ENCODE assay signal across 8 cellular contexts in the genomic region with DNA sequence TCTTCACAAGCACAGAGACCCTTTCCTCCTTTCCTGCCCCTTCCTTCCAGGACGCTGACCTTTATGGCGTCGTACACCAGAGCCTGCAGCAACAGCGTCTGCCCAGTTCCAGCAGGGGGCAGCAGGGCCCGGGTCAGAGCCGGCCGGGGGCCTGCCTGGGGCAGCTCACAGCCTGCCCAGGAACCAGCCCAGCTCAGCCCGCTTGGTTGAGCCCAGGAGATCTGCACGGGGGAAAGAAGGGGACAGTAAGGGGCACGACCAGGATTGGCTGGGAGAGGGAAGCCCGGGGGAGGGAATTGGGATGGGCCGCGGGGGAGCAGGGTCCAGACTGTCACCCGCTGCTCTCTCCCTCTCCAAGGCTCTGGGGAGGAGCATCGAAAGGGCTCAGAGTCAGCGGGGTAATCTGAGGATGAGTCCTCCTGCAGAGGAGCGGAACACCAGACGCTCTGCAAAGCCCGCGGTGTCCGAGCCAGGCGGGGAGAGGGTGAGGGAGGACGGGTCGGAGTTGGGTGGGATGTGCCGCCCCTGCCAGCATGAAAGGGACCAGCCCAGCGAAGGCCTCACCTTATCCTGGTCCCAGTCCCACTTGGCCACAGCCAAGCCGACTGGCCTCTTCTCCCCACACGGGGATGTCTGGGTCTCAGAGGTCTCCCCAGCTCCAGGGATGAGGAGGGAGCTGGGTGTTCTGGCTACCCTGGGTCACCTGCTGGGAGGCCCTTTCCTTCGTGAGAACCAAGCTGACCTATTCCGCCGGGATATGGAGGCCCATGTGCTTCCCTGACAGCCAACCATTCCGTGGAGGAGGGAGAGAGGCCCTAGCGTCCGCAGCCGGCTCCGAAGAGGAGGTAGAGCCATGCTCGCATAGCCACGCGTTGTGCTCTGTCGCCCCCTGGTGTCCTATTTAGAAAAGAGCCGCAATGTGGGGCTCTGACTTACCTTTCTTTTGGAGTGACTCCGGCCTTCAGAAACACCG. TPM values are rescaled to one million over a fixed set of nuclear protein-coding genes. Genes with fewer than 3 reads are reported as not detected.
DNase-seq lines count a peak whose midpoint lies in the region; ATAC-seq and TF ChIP-seq lines count a peak whose summit lies in the region.

No MANE protein-coding gene starts in this region.

- H3K27me3 Mint-ChIP-seq in T-helper 17 cell, result peaks cover 19% of the 10 kb centered on the region

- DNase-seq in COLO668 (lab: John Stamatoyannopoulos, UW; ENCODE audit: unreplicated experiment), result peak; percentile 85
- peak; percentile 78 for DNase-seq in H4 (ENCODE audit: low spot score)
- peak; percentile 86 for DNase-seq in NCI-H1694 (lab: John Stamatoyannopoulos, UW)
- DNase-seq in T-helper 17 cell, result peak; percentile 64 to 77 (median 66)
- DNase-seq in amygdala (lab: John Stamatoyannopoulos, UW), result peak; percentile 16 to 90 (median 72)
- peak; percentile 88 for DNase-seq in left cardiac atrium
- peak; percentile 81 for DNase-seq in prostate gland (ENCODE audit: low spot score)
- DNase-seq in upper lobe of right lung, result peak; percentile 88

- peak overlapping the region; percentile 94 for H3K4me3 Mint-ChIP-seq in T-helper 17 cell

- no peaks in the 10 kb centered on the region for H3K36me3 ChIP-seq in prostate gland
- H3K36me3 ChIP-seq in upper lobe of right lung, result no peaks in the 10 kb centered on the region

- TF ChIP-seq CTCF in prostate gland (IDR thresholded peaks at IDR 0.05), result peak; percentile 66 to 95 (median 91)
- TF ChIP-seq CTCF in upper lobe of right lung (IDR thresholded peaks at IDR 0.05), result peak; percentile 81

- intact Hi-C loops in left cardiac atrium (cut with DNase I) (loop anchor here (1.0 to 2.0 kb wide), 2 partner anchors 66 kb away; no protein-coding TSS in a partner anchor), prostate gland (cut with DNase I) (loop anchor here (1.0 kb wide), 1 partner anchor 67 kb away; no protein-coding TSS in a partner anchor), upper lobe of right lung (cut with DNase I) (loop anchor here (5.0 kb wide), 1 partner anchor 63 kb away; no protein-coding TSS in a partner anchor)

- H3K27me3 ChIP-seq in prostate gland (replicated peaks; ENCODE audit: insufficient read depth) (no peaks in the 10 kb centered on the region), upper lobe of right lung (peaks cover 13% of the 10 kb centered on the region)

- H3K4me3 ChIP-seq in prostate gland (peak overlapping the region; percentile 2 to 10), upper lobe of right lung (peak overlapping the region; percentile 27)

- ATAC-seq in T-helper 17 cell, result peak; percentile 89
- peak; percentile 95 for ATAC-seq in left cardiac atrium
- ATAC-seq in upper lobe of right lung, result peak; percentile 95

- H3K4me1 Mint-ChIP-seq in T-helper 17 cell, result peaks cover 12% of the 10 kb centered on the region

- no peak for TF ChIP-seq POLR2A in prostate gland (IDR thresholded peaks at IDR 0.05)

- H3K27ac ChIP-seq in prostate gland, result no peak overlapping the region
- H3K27ac ChIP-seq in upper lobe of right lung, result no peak overlapping the region

- WGBS in prostate gland, result 17% methylated on average over 43 of the region's 43 CpGs

- H3K36me3 Mint-ChIP-seq in T-helper 17 cell (ENCODE audit: low read depth), result peaks cover 6% of the 10 kb centered on the region

- H3K9me3 ChIP-seq in T-helper 17 cell (ENCODE audit: control insufficient read depth, low read length, poor library complexity, severe bottlenecking), result no peaks in the 10 kb centered on the region
- no peaks in the 10 kb centered on the region for H3K9me3 ChIP-seq in prostate gland
- H3K9me3 ChIP-seq in upper lobe of right lung, result no peaks in the 10 kb centered on the region

- H3K4me1 ChIP-seq in prostate gland (replicated peaks) (peaks cover 5% of the 10 kb centered on the region), upper lobe of right lung (no peaks in the 10 kb centered on the region)

- H3K27ac Mint-ChIP-seq in T-helper 17 cell, result peak overlapping the region; percentile 54

RNA-seq across cellular contexts. Expression of gene IGDCC3, which starts 7.4 kb away (rescaled TPM):
- total RNA-seq in H4 (2014; rRNA removed; shearing (Covaris generic)), result not detected in 2 replicates
- total RNA-seq in T-helper 17 cell (not detected), left cardiac atrium (under 1 TPM in 1 of 2 donors, not detected in 1; 0.09 TPM), prostate gland (1 to 10 TPM in 1 of 2 donors, under 1 TPM in 1; 0.05 to 2.7 TPM), upper lobe of right lung (not detected)

RNA-seq across cellular contexts. Expression of gene IGDCC4, which starts 37.6 kb away (rescaled TPM):
- 0.10 and 0.14 TPM in 2 replicates for total RNA-seq in H4 (2014; rRNA removed; shearing (Covaris generic))
- total RNA-seq in T-helper 17 cell (under 1 TPM; 0.07 to 0.10 TPM), left cardiac atrium (1 to 10 TPM; 1.6 to 6.9 TPM), prostate gland (1 to 10 TPM in 1 of 2 donors, under 1 TPM in 1; 0.14 to 4.6 TPM), upper lobe of right lung (0.38 TPM)
